5 cellular contexts compared by ENCODE assay signal in genomic region chr1:2877391-2877790, GRCh38.
"Had no signal": no experiment of that assay in that cellular context is flagged by ENCODE, and none has a peak within 500 bp of the region (broad histone marks: within the 10 kb centered on the region; RNA-seq: fewer than 3 reads in every experiment).

No MANE protein-coding gene starts in this region.

- H3K27ac ChIP-seq: HL-60 had no signal

- H3K4me3 ChIP-seq: K562 had no signal

- DNase-seq: IMR-90, KBM-7, KG1 had no signal
